Comparison of ENCODE assay signal across 21 cellular contexts in genomic region chr3:64392001-64392400, GRCh38.
DNase-seq lines count a peak whose midpoint lies in the region; ATAC-seq, FAIRE-seq and TF ChIP-seq lines count a peak whose summit lies in the region.
"Had no signal": no experiment of that assay in that cellular context is flagged by ENCODE, and none has a peak within 500 bp of the region (broad histone marks: within the 10 kb centered on the region; RNA-seq: fewer than 3 reads in every experiment).

No MANE protein-coding gene starts in this region.

- ATAC-seq in T-helper 17 cell (no peak), HG03342 (IDR thresholded peaks at IDR 0.05; ENCODE audit: unreplicated experiment) (no peak)
- ATAC-seq: HepG2 had no signal

- DNase-seq in GM23248 (peak; percentile 60), astrocyte (ENCODE audit: low read depth) (peak; percentile 36), foreskin fibroblast (peak; percentile 19 to 51), urothelium cell line (ENCODE audit: low spot score) (no peak), NCI-H1930 (lab: John Stamatoyannopoulos, UW) (no peak), T-helper 17 cell (no peak), A673 (ENCODE audit: low spot score) (no peak)
- DNase-seq: CD8-positive, alpha-beta memory T cell; DMS79 treated with DMSO at 0.1 percent for 48 hours; GF-D8; GOT3; NCI-H1092; NCI-H146; NCI-H2081 treated with DMSO at 0.1 percent for 48 hours; NCI-H2227 treated with DMSO at 0.1 percent for 48 hours; NCI-H524 treated with DMSO at 0.1 percent for 48 hours had no signal

- H3K4me3 Mint-ChIP-seq in astrocyte (ENCODE audit: unreplicated experiment) (no peak overlapping the region), T-helper 17 cell (no peak overlapping the region)
- H3K4me3 Mint-ChIP-seq: CD8-positive, alpha-beta memory T cell had no signal

- no peaks in the 10 kb centered on the region for H3K9me3 Mint-ChIP-seq in astrocyte (ENCODE audit: unreplicated experiment)
- H3K9me3 Mint-ChIP-seq: CD8-positive, alpha-beta memory T cell had no signal

- H3K9me3 ChIP-seq in GM23248 (ENCODE audit: low read depth), result no peaks in the 10 kb centered on the region
- no peaks in the 10 kb centered on the region for H3K9me3 ChIP-seq in astrocyte (ENCODE audit: insufficient read depth, low read depth, low read length)
- no peaks in the 10 kb centered on the region for H3K9me3 ChIP-seq in T-helper 17 cell (ENCODE audit: control insufficient read depth, low read length, poor library complexity, severe bottlenecking)
- H3K9me3 ChIP-seq in A673 (ENCODE audit: low read depth, low read length, poor library complexity, severe bottlenecking), result no peaks in the 10 kb centered on the region
- H3K9me3 ChIP-seq: BLaER1 had no signal

- no peak for FAIRE-seq in astrocyte (lab: Jason Lieb, UNC)
- peak; percentile 42 for FAIRE-seq in urothelium cell line (lab: Jason Lieb, UNC)
- FAIRE-seq: GM12892, HepG2 had no signal

- H3K4me3 ChIP-seq in GM23248 (no peak overlapping the region), astrocyte (ENCODE audit: insufficient read depth, low read depth, low read length) (no peak overlapping the region), foreskin fibroblast (ENCODE audit: low read depth in 1 of 2, low read length in 2 of 2) (no peak overlapping the region), A673 (ENCODE audit: low read depth, low read length, poor library complexity, severe bottlenecking) (no peak overlapping the region)
- H3K4me3 ChIP-seq: BLaER1 had no signal

- H3K9ac ChIP-seq in GM23248, result no peak overlapping the region
- H3K9ac ChIP-seq in astrocyte (ENCODE audit: low read length), result no peak overlapping the region
- H3K9ac ChIP-seq: BLaER1, KMS-11 had no signal

- H3K27ac ChIP-seq in GM23248 (no peak overlapping the region), astrocyte (ENCODE audit: low read depth, low read length) (no peak overlapping the region), A673 (ENCODE audit: low read depth, low read length, poor library complexity, severe bottlenecking) (no peak overlapping the region)
- H3K27ac ChIP-seq: BLaER1, KMS-11 had no signal

- H3K4me1 Mint-ChIP-seq in astrocyte (ENCODE audit: low read depth, unreplicated experiment) (peaks cover 28% of the 10 kb centered on the region), T-helper 17 cell (no peaks in the 10 kb centered on the region)
- H3K4me1 Mint-ChIP-seq: CD8-positive, alpha-beta memory T cell had no signal

- H3K79me2 ChIP-seq in GM23248 (ENCODE audit: insufficient read depth) (no peaks in the 10 kb centered on the region), astrocyte (ENCODE audit: insufficient read depth, low read length) (no peaks in the 10 kb centered on the region)

- POLR2A ChIA-PET in A673 (lab: Charles Lee; ENCODE audit: low non-redundant PET), result no interaction called here

- TF ChIP-seq CTCF in astrocyte (IDR thresholded peaks at IDR 0.05; ENCODE audit: insufficient read depth, low read depth, low read length) (no peak), foreskin fibroblast (IDR thresholded peaks at IDR 0.05; ENCODE audit: low read depth, low read length) (no peak), A673 (conservative IDR thresholded peaks at IDR 0.05; ENCODE audit: low read depth, low read length) (no peak)

- in situ Hi-C loops in GM23248 (cut with MboI), result no loop called here

- H3K4me2 ChIP-seq in GM23248 (ENCODE audit: unreplicated experiment) (no peak overlapping the region), astrocyte (ENCODE audit: low read length) (no peak overlapping the region)
- H3K4me2 ChIP-seq: BLaER1, KMS-11 had no signal

- H3K36me3 ChIP-seq in GM23248 (ENCODE audit: low read depth), result no peaks in the 10 kb centered on the region
- H3K36me3 ChIP-seq in astrocyte (ENCODE audit: insufficient read depth, low read length), result no peaks in the 10 kb centered on the region
- no peaks in the 10 kb centered on the region for H3K36me3 ChIP-seq in A673 (ENCODE audit: insufficient read depth, low read length, poor library complexity, severe bottlenecking)
- H3K36me3 ChIP-seq: BLaER1 had no signal

- no peaks in the 10 kb centered on the region for H3F3A ChIP-seq in GM23248 (ENCODE audit: insufficient read depth)

- no TSS peak for BruUV-seq in A673 (replicated peaks; lab: Mats Ljungman, UMichigan)

- H2AFZ ChIP-seq in GM23248 (no peak overlapping the region), astrocyte (ENCODE audit: low read depth, low read length) (no peak overlapping the region)

- no peaks in the 10 kb centered on the region for H3K27me3 ChIP-seq in GM23248 (replicated peaks; ENCODE audit: insufficient read depth)
- H3K27me3 ChIP-seq in astrocyte (ENCODE audit: insufficient read depth, low read length), result no peaks in the 10 kb centered on the region
- H3K27me3 ChIP-seq in A673 (replicated peaks; ENCODE audit: insufficient read depth, low read depth, low read length, poor library complexity), result no peaks in the 10 kb centered on the region
- H3K27me3 ChIP-seq: BLaER1 had no signal

- H4K20me1 ChIP-seq in GM23248 (ENCODE audit: insufficient read depth) (no peaks in the 10 kb centered on the region), astrocyte (ENCODE audit: insufficient read depth, low read length) (no peaks in the 10 kb centered on the region)
- H4K20me1 ChIP-seq: BLaER1 had no signal

- H3K9me2 ChIP-seq in GM23248 (ENCODE audit: insufficient read depth), result no peaks in the 10 kb centered on the region

- H3K27ac Mint-ChIP-seq in astrocyte (ENCODE audit: unreplicated experiment) (peak overlapping the region; percentile 21), T-helper 17 cell (no peak overlapping the region)
- H3K27ac Mint-ChIP-seq: CD8-positive, alpha-beta memory T cell had no signal

- no peaks in the 10 kb centered on the region for H3K4me1 ChIP-seq in GM23248 (ENCODE audit: insufficient read depth)
- peaks cover 3% of the 10 kb centered on the region for H3K4me1 ChIP-seq in astrocyte (ENCODE audit: insufficient read depth, low read length)
- no peaks in the 10 kb centered on the region for H3K4me1 ChIP-seq in A673 (ENCODE audit: insufficient read depth, low read length, poor library complexity, severe bottlenecking)

- WGBS in GM23248 (ENCODE audit: low coverage in 1 of 2, low lambda C conversion rate in 2 of 2, missing lambda C conversion rate in 2 of 2), 2 experiments, result 65 to 67% methylated on average over 6 of the region's 6 CpGs

- no peaks in the 10 kb centered on the region for H3K27me3 Mint-ChIP-seq in astrocyte (ENCODE audit: low read depth, unreplicated experiment)
- peaks cover 7% of the 10 kb centered on the region for H3K27me3 Mint-ChIP-seq in T-helper 17 cell

- intact Hi-C loops in A673 (cut with micrococcal nuclease; ENCODE audit: unreplicated experiment), result no loop called here

- H3K36me3 Mint-ChIP-seq in astrocyte (ENCODE audit: low read depth, unreplicated experiment) (peaks cover 3% of the 10 kb centered on the region), T-helper 17 cell (ENCODE audit: low read depth) (no peaks in the 10 kb centered on the region)
- H3K36me3 Mint-ChIP-seq: CD8-positive, alpha-beta memory T cell had no signal

- CTCF ChIA-PET in A673 (lab: Charles Lee), result no interaction called here

Comparison
In these comparisons a context has a peak if more than half of its experiments do, and no peak if none do; other contexts are left out.
1. DNase-seq: peak in GM23248 (single experiment), astrocyte (single experiment) and foreskin fibroblast (2 of 2); none in urothelium cell line (single experiment), NCI-H1930 (0 of 2), T-helper 17 cell (0 of 3) and A673 (single experiment).